20 cellular contexts compared by ENCODE assay signal in the genomic region with DNA sequence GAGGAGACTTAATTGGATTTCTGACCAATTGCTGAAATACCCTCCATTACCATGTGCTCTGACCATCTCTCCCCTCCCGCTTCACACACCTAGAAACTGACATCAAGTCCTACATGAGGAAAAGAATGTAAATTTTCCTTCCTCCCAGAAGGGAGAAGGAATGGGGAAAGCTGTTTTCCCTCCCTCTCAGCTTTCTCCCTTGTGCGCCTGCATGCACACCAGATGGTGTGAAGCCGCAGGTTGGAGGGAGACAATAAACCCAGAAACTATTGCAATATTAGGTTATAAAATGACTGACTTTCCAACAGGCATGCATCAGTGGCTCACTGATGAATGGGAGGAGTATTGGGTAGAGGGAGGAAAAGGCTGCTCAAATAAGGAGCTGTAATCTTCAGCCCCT. TPM values are rescaled to one million over a fixed set of nuclear protein-coding genes. Genes with fewer than 3 reads are reported as not detected.
DNase-seq lines count a peak whose midpoint lies in the region; ATAC-seq, FAIRE-seq and TF ChIP-seq lines count a peak whose summit lies in the region.
"Had no signal": no experiment of that assay in that cellular context is flagged by ENCODE, and none has a peak within 500 bp of the region (broad histone marks: within the 10 kb centered on the region; RNA-seq: fewer than 3 reads in every experiment).

No MANE protein-coding gene starts in this region.

- H4K8ac ChIP-seq in IMR-90 (ENCODE audit: low read depth in 2 of 2, low read length in 2 of 2) (no peak overlapping the region), mesenchymal stem cell (ENCODE audit: low read length) (no peak overlapping the region)

- H4K20me1 ChIP-seq in GM23338 (replicated peaks; ENCODE audit: insufficient read depth) (peaks cover 22% of the 10 kb centered on the region; the same call in 1 of the 2 replicates), IMR-90 (ENCODE audit: insufficient read depth, low read length) (peaks cover 10% of the 10 kb centered on the region; the same call in 1 of the 2 replicates), GM12878 (ENCODE audit: control insufficient read depth, insufficient read depth) (no peaks in the 10 kb centered on the region)

- peaks cover 18% of the 10 kb centered on the region for H3K9me1 ChIP-seq in IMR-90 (ENCODE audit: insufficient read depth, low read length)

- H2BK120ac ChIP-seq in IMR-90 (ENCODE audit: low read depth, low read length) (no peak overlapping the region), mesenchymal stem cell (ENCODE audit: low read depth, low read length) (no peak overlapping the region)

- DNase-seq in GM23338 (ENCODE audit: low spot score): no peak
- DNase-seq in IMR-90: no peak
- DNase-seq in GM12878 (ENCODE audit: low read depth, low spot score): no peak
- DNase-seq in mesenchymal stem cell: no peak
- no peak for DNase-seq in GM19240 (ENCODE audit: insufficient read length, low spot score)
- no peak for DNase-seq in activated CD4-positive, alpha-beta T cell treated with anti-CD3 and anti-CD28 coated beads for 48 hours
- no peak for DNase-seq in DMS153 (lab: John Stamatoyannopoulos, UW)
- DNase-seq: CD4-positive, CD25-positive, alpha-beta regulatory T cell; DND-41; MM.1S; NCI-H1048; NCI-H1417 treated with DMSO at 0.1 percent for 48 hours; NCI-H1930; NCI-H345; NCI-H774; Peyer's patch had no signal

- H3K14ac ChIP-seq in IMR-90 (replicated peaks; ENCODE audit: low read depth, low read length) (no peak overlapping the region), mesenchymal stem cell (ENCODE audit: low read length in 2 of 2) (peak overlapping the region in 1 of 2 experiments; percentile 37)

- H3K9me3 ChIP-seq in IMR-90 (ENCODE audit: control insufficient read depth, insufficient read depth, low read length) (no peaks in the 10 kb centered on the region), GM12878 (replicated peaks; ENCODE audit: control insufficient read depth, insufficient read depth, low read length) (no peaks in the 10 kb centered on the region; the same call in 2 of the 3 replicates), mesenchymal stem cell (ENCODE audit: control insufficient read depth, low read length) (no peaks in the 10 kb centered on the region)
- H3K9me3 ChIP-seq: Peyer's patch had no signal

- peaks cover 3% of the 10 kb centered on the region for H3K27me3 Mint-ChIP-seq in GM23338 (ENCODE audit: insufficient read depth, low read depth, poor library complexity)
- H3K27me3 Mint-ChIP-seq: CD4-positive, CD25-positive, alpha-beta regulatory T cell had no signal

- TF ChIP-seq CTCF in GM23338 (conservative IDR thresholded peaks at IDR 0.05; ENCODE audit: low read depth in 2 of 2) (no peak), IMR-90 (conservative IDR thresholded peaks at IDR 0.05; ENCODE audit: low read depth, low read length) (no peak), GM12878 (IDR thresholded peaks at IDR 0.05 in 2 of 3, conservative IDR thresholded peaks at IDR 0.05 in 1 of 3; ENCODE audit: control insufficient read depth in 2 of 3, extremely low read depth in 1 of 3, insufficient read depth in 1 of 3, low read depth in 3 of 3, low read length in 3 of 3) (no peak)

- WGBS in IMR-90 (ENCODE audit: extremely low coverage in 2 of 2, insufficient read length in 1 of 2), 2 experiments: no CpG with 5 or more reads among the region's 3 CpGs
- WGBS in GM12878 (ENCODE audit: insufficient coverage, insufficient replicate concordance, low lambda C conversion rate, missing lambda C conversion rate): 79% methylated on average over 3 of the region's 3 CpGs
- WGBS in mesenchymal stem cell: 100% methylated on average over 1 of the region's 3 CpGs

- H4K91ac ChIP-seq in IMR-90 (ENCODE audit: insufficient read depth, low read depth, low read length): no peak overlapping the region
- H4K91ac ChIP-seq in mesenchymal stem cell (ENCODE audit: low read length): no peak overlapping the region

- no peak for TF ChIP-seq EP300 in GM12878 (IDR thresholded peaks at IDR 0.05; ENCODE audit: borderline replicate concordance in 1 of 2, control insufficient read depth in 1 of 2, low read depth in 2 of 2, low read length in 2 of 2)

- no peak for TF ChIP-seq RAD21 in IMR-90 (IDR thresholded peaks at IDR 0.05; ENCODE audit: low read length)
- no peak for TF ChIP-seq RAD21 in GM12878 (IDR thresholded peaks at IDR 0.05; ENCODE audit: insufficient read depth, low read depth, low read length)

- H3K27me3 ChIP-seq in GM23338 (ENCODE audit: insufficient read depth) (no peaks in the 10 kb centered on the region), IMR-90 (ENCODE audit: control insufficient read depth, insufficient read depth, low read length) (no peaks in the 10 kb centered on the region), GM12878 (replicated peaks in 1 of 2; ENCODE audit: control insufficient read depth in 2 of 2, insufficient read depth in 2 of 2, low read length in 1 of 2) (no peaks in the 10 kb centered on the region), mesenchymal stem cell (ENCODE audit: control insufficient read depth in 1 of 2, insufficient read depth in 1 of 2, low read length in 2 of 2) (no peaks in the 10 kb centered on the region)
- H3K27me3 ChIP-seq: Peyer's patch had no signal

- H3K4me2 ChIP-seq in GM23338 (peak overlapping the region; percentile 40; the same call in 1 of the 2 replicates), IMR-90 (ENCODE audit: low read depth, low read length) (no peak overlapping the region), GM12878 (ENCODE audit: control insufficient read depth, insufficient read depth) (no peak overlapping the region), mesenchymal stem cell (ENCODE audit: low read length, poor library complexity, severe bottlenecking) (no peak overlapping the region)

- H3K36me3 ChIP-seq in GM23338 (ENCODE audit: insufficient read depth) (no peaks in the 10 kb centered on the region), IMR-90 (ENCODE audit: control insufficient read depth, insufficient read depth, low read length) (no peaks in the 10 kb centered on the region), GM12878 (ENCODE audit: control insufficient read depth in 2 of 2, insufficient read depth in 2 of 2, low read length in 1 of 2) (no peaks in the 10 kb centered on the region; a peak in 1 of 4 replicates), mesenchymal stem cell (ENCODE audit: control insufficient read depth in 1 of 2, insufficient read depth in 2 of 2, low read depth in 1 of 2, low read length in 2 of 2) (no peaks in the 10 kb centered on the region)
- H3K36me3 ChIP-seq: Peyer's patch had no signal

- H3K23ac ChIP-seq in IMR-90 (ENCODE audit: low read depth, low read length): peak overlapping the region; percentile 31; the same call in 1 of the 2 replicates
- no peak overlapping the region for H3K23ac ChIP-seq in mesenchymal stem cell (ENCODE audit: low read length in 2 of 2)

- H3K4me1 ChIP-seq in GM23338 (ENCODE audit: insufficient read depth): peaks cover 56% of the 10 kb centered on the region
- peaks cover 18% of the 10 kb centered on the region for H3K4me1 ChIP-seq in IMR-90 (ENCODE audit: control insufficient read depth, insufficient read depth, low read length)
- H3K4me1 ChIP-seq in GM12878 (ENCODE audit: control insufficient read depth, insufficient read depth, low read length): peaks cover 34% of the 10 kb centered on the region
- H3K4me1 ChIP-seq in mesenchymal stem cell (ENCODE audit: control insufficient read depth, insufficient read depth, low read depth, low read length): peaks cover 10% of the 10 kb centered on the region

- no peak overlapping the region for H3K4me3 Mint-ChIP-seq in GM23338
- H3K4me3 Mint-ChIP-seq: CD4-positive, CD25-positive, alpha-beta regulatory T cell had no signal

- no peak overlapping the region for H3K27ac Mint-ChIP-seq in GM23338
- H3K27ac Mint-ChIP-seq: CD4-positive, CD25-positive, alpha-beta regulatory T cell had no signal

- no peak overlapping the region for H2AK9ac ChIP-seq in IMR-90 (replicated peaks; ENCODE audit: low read depth, low read length, poor library complexity)

- H3K9ac ChIP-seq in IMR-90 (ENCODE audit: low read depth, low read length) (no peak overlapping the region), GM12878 (ENCODE audit: control insufficient read depth, insufficient read depth, low read length) (no peak overlapping the region), mesenchymal stem cell (ENCODE audit: low read length) (no peak overlapping the region)

- H3K9me2 ChIP-seq in GM23338 (ENCODE audit: insufficient read depth): no peaks in the 10 kb centered on the region

- SMC1A ChIA-PET in GM12878 (lab: Charles Lee; ENCODE audit: uncharacterized antibody, unreplicated experiment): interaction anchor here (0.7 to 4.0 kb wide), 6 partner anchors 12 to 47 kb away, joined by 3 to 18 read pairs (median 10); no protein-coding TSS in a partner anchor

- H3K79me1 ChIP-seq in IMR-90 (ENCODE audit: low read depth in 1 of 2, low read length in 2 of 2) (peaks cover 41 to 88% of the 10 kb centered on the region in 2 experiments), mesenchymal stem cell (replicated peaks; ENCODE audit: low read length, poor library complexity, severe bottlenecking) (peaks cover 40% of the 10 kb centered on the region)

- no peak overlapping the region for H2BK20ac ChIP-seq in IMR-90 (ENCODE audit: low read depth, low read length)

- no peak overlapping the region for H4K5ac ChIP-seq in IMR-90 (ENCODE audit: low read depth, low read length)

- intact Hi-C loops in IMR-90 (cut with micrococcal nuclease) (no loop called here), GM12878 (cut with micrococcal nuclease; ENCODE audit: unreplicated experiment) (no loop called here)

- 0 out of 2 replicates have a peak overlapping the region, but pooled peaks have one; percentile 32 for H3K27ac ChIP-seq in GM23338 (ENCODE audit: low read depth)
- no peak overlapping the region for H3K27ac ChIP-seq in IMR-90 (ENCODE audit: insufficient read depth, low read length)
- 0 out of 2 replicates have a peak overlapping the region, but pooled peaks have one; percentile 36 for H3K27ac ChIP-seq in GM12878 (ENCODE audit: control insufficient read depth, insufficient read depth)
- H3K27ac ChIP-seq in mesenchymal stem cell (ENCODE audit: low read length, poor library complexity, severe bottlenecking): no peak overlapping the region
- H3K27ac ChIP-seq: Peyer's patch had no signal

- H3K36me3 Mint-ChIP-seq in GM23338 (ENCODE audit: low read depth): peaks cover 17% of the 10 kb centered on the region
- H3K36me3 Mint-ChIP-seq: CD4-positive, CD25-positive, alpha-beta regulatory T cell had no signal

- RAD21 ChIA-PET in GM12878 (lab: Charles Lee; ENCODE audit: unreplicated experiment): interaction anchor here (0.8 kb wide), 1 partner anchor 50 kb away, joined by 3 read pairs; no protein-coding TSS in a partner anchor

- POLR2A ChIA-PET in IMR-90 (lab: Charles Lee; ENCODE audit: unreplicated experiment): no interaction called here
- POLR2A ChIA-PET in GM12878 (lab: Charles Lee): interaction anchor here (0.8 to 1.3 kb wide), 2 partner anchors 15 to 28 kb away, joined by 5 to 6 read pairs; no protein-coding TSS in a partner anchor

- no peak for FAIRE-seq in GM12878 (lab: Jason Lieb, UNC)
- FAIRE-seq: GM12892, H54, K562 had no signal

- in situ Hi-C loops in IMR-90 (cut with MboI; ENCODE audit: low sequenced_read_pairs) (no loop called here), GM12878 (cut with MboI) (no loop called here)

- H3K4me1 Mint-ChIP-seq in GM23338: peaks cover 57% of the 10 kb centered on the region

- H3K18ac ChIP-seq in IMR-90 (ENCODE audit: low read depth, low read length) (no peak overlapping the region), mesenchymal stem cell (ENCODE audit: low read depth in 1 of 2, low read length in 2 of 2) (no peak overlapping the region)

- H3K4me3 ChIP-seq in GM23338: no peak overlapping the region
- H3K4me3 ChIP-seq in IMR-90 (ENCODE audit: insufficient read depth, low read depth, low read length): no peak overlapping the region
- H3K4me3 ChIP-seq in GM12878: no peak overlapping the region
- H3K4me3 ChIP-seq in mesenchymal stem cell (ENCODE audit: insufficient read depth in 1 of 2, low read depth in 1 of 2, low read length in 2 of 2): no peak overlapping the region
- H3K4me3 ChIP-seq: K562, Peyer's patch had no signal

- no peaks in the 10 kb centered on the region for H3F3A ChIP-seq in GM23338 (replicated peaks; ENCODE audit: low read depth)

- no peak for ATAC-seq in GM23338
- ATAC-seq in IMR-90 (ENCODE audit: low read depth): no peak
- no peak for ATAC-seq in GM12878
- ATAC-seq: K562, SK-N-SH treated with all-trans-retinoic acid at 6 μM for 48 hours had no signal

- H3K79me2 ChIP-seq in GM23338 (replicated peaks; ENCODE audit: insufficient read depth) (peaks cover 99% of the 10 kb centered on the region), GM12878 (ENCODE audit: control insufficient read depth, insufficient read depth, low read length) (peaks cover 31% of the 10 kb centered on the region)

- H2BK12ac ChIP-seq in mesenchymal stem cell (ENCODE audit: low read length in 2 of 2): no peak overlapping the region

- no peak for TF ChIP-seq POLR2A in IMR-90 (IDR thresholded peaks at IDR 0.05; ENCODE audit: low read depth, low read length)
- TF ChIP-seq POLR2A in GM12878 (IDR thresholded peaks at IDR 0.05; ENCODE audit: low read depth, low read length): no peak

- dilution Hi-C loops in IMR-90 (cut with HindIII; ENCODE audit: low sequenced_read_pairs, unreplicated experiment): no loop called here

- H2BK15ac ChIP-seq in IMR-90 (ENCODE audit: low read depth, low read length) (no peak overlapping the region), mesenchymal stem cell (ENCODE audit: low read depth, poor library complexity, severe bottlenecking) (no peak overlapping the region)

- H2AFZ ChIP-seq in GM23338 (no peak overlapping the region), IMR-90 (replicated peaks; ENCODE audit: low read length, poor library complexity) (no peak overlapping the region), GM12878 (ENCODE audit: control insufficient read depth, low read depth, low read length) (no peak overlapping the region), mesenchymal stem cell (ENCODE audit: low read depth, low read length) (no peak overlapping the region)

- no peaks in the 10 kb centered on the region for H3K9me3 Mint-ChIP-seq in GM23338

- H2BK5ac ChIP-seq in IMR-90 (ENCODE audit: low read depth, low read length, poor library complexity, severe bottlenecking) (no peak overlapping the region), mesenchymal stem cell (ENCODE audit: low read depth, low read length, poor library complexity, severe bottlenecking) (no peak overlapping the region)

- BruUV-seq in IMR-90 (replicated peaks; lab: Mats Ljungman, UMichigan) (no TSS peak), GM12878 (replicated peaks; lab: Mats Ljungman, UMichigan) (no TSS peak)

- H3K4ac ChIP-seq in IMR-90 (ENCODE audit: low read depth, low read length) (no peak overlapping the region), mesenchymal stem cell (ENCODE audit: low read depth in 1 of 2, low read length in 2 of 2) (no peak overlapping the region)

- no peak overlapping the region for H3K56ac ChIP-seq in IMR-90 (ENCODE audit: extremely low read depth, insufficient read depth, low read length)

- H2AK5ac ChIP-seq in IMR-90 (ENCODE audit: low read depth, low read length) (no peak overlapping the region), mesenchymal stem cell (ENCODE audit: low read length, severe bottlenecking) (peak overlapping the region; percentile 60)

- CTCF ChIA-PET in IMR-90 (lab: Yijun Ruan, JAX) (no interaction called here), GM12878 (lab: Yijun Ruan, JAX) (interaction anchor here (0.6 to 1.8 kb wide), 3 partner anchors 12 to 49 kb away, joined by 3 to 8 read pairs (median 3); no protein-coding TSS in a partner anchor)

RNA-seq across cellular contexts. Expression of a gene that starts 50.9 kb away (rescaled TPM):
- 34.1 and 35.9 TPM in 2 replicates for total RNA-seq in GM23338 (2014; rRNA removed; shearing (Covaris generic))
- polyA plus RNA-seq in GM23338 (2016; fragmentation: Nextera tagmentation; extraction: Ambion mirVana): 8.1 and 8.6 TPM in 2 replicates
- total RNA-seq in IMR-90 (2012; rRNA removed): 44.8 and 46.4 TPM in 2 replicates
- polyA plus RNA-seq in IMR-90 (2012; rRNA removed): 13.6 and 14.6 TPM in 2 replicates
- polyA plus RNA-seq in IMR-90 (2012; cell fraction: cytosol; rRNA removed): 8.7 and 9.0 TPM in 2 replicates
- 7.6 and 8.1 TPM in 2 replicates for polyA plus RNA-seq in IMR-90 (2012; cell fraction: nucleus; rRNA removed; ENCODE audit: low replicate concordance)
- 21.2 and 21.5 TPM in 2 replicates for total RNA-seq in GM12878 (2013; cell fraction: nucleolus; rRNA removed)
- 19.6 and 21.5 TPM in 2 replicates for total RNA-seq in GM12878 (2014; rRNA removed)
- 15.3 and 16.0 TPM in 2 replicates for total RNA-seq in GM12878 (2014; rRNA removed; fragmentation: Illumina TruSeq; extraction: Trizol)
- 16.1 and 16.6 TPM in 2 replicates for total RNA-seq in GM12878 (2021)
- 5.7 TPM for polyA plus RNA-seq in GM12878 (2011; ENCODE audit: low read depth)
- polyA plus RNA-seq in GM12878 (2011; rRNA removed): 11.0 and 11.6 TPM in 2 replicates
- 8.3 and 9.8 TPM in 2 replicates for polyA plus RNA-seq in GM12878 (2011; cell fraction: cytosol; rRNA removed)
- polyA plus RNA-seq in GM12878 (2011; cell fraction: nucleus; rRNA removed): 6.7 and 6.8 TPM in 2 replicates
- polyA plus RNA-seq in GM12878 (2012): 7.1 and 8.3 TPM in 2 replicates
- polyA plus RNA-seq in GM12878 (2014; fragmentation: Illumina TruSeq; extraction: Trizol): 12.1 and 12.7 TPM in 2 replicates
- 10 to 100 TPM in 1 of 2 experiments, 1 to 10 TPM in 1; 7.9 to 21.2 TPM for polyA plus RNA-seq in GM12878 (2014; fragmentation: Nextera tagmentation; extraction: Ambion mirVana)
- polyA plus RNA-seq in GM12878 (2014; rRNA removed): 8.7 and 9.0 TPM in 2 replicates
- 10 to 100 TPM; 15.4 to 15.9 TPM for polyA plus RNA-seq in GM12878 (2016; fragmentation: Nextera tagmentation; extraction: Ambion mirVana)
- 19.7 and 20.8 TPM in 2 replicates for polyA minus RNA-seq in GM12878 (2011; rRNA and poly(A)+ RNA removed)
- 4.5 and 6.0 TPM in 2 replicates for polyA minus RNA-seq in GM12878 (2011; cell fraction: cytosol; rRNA and poly(A)+ RNA removed)
- polyA minus RNA-seq in GM12878 (2011; cell fraction: nucleus; rRNA and poly(A)+ RNA removed): 7.9 and 11.9 TPM in 2 replicates
- polyA plus RNA-seq in mesenchymal stem cell (2013, experiment 1 of 2): 4.7 TPM
- 4.6 TPM for polyA plus RNA-seq in mesenchymal stem cell (2013, experiment 2 of 2)
- total RNA-seq: K562 had no signal

Comparison
In these comparisons a context has a peak if more than half of its experiments do, and no peak if none do; other contexts are left out.
1. H3K27ac ChIP-seq: peak in GM23338 (single experiment) and GM12878 (single experiment); none in IMR-90 (single experiment) and mesenchymal stem cell (single experiment).